In genomic region chr5:60379907-60380306, GRCh38 we compare ENCODE assay signal across 18 cellular contexts.
"Had no signal": no experiment of that assay in that cellular context is flagged by ENCODE, and none has a peak within 500 bp of the region (broad histone marks: within the 10 kb centered on the region; RNA-seq: fewer than 3 reads in every experiment).

No MANE protein-coding gene starts in this region.

- DNase-seq: activated CD4-positive, alpha-beta T cell treated with anti-CD3 and anti-CD28 coated beads, Interleukin-2, amount 10 ng/mL, durations not matched to agents 7 days and 5 days; activated CD8-positive, alpha-beta T cell treated with anti-CD3 and anti-CD28 coated beads, Interleukin-2, amount 10 ng/mL, durations not matched to agents 7 days and 5 days; activated naive CD4-positive, alpha-beta T cell treated with anti-CD3 and anti-CD28 coated beads for 36 hours; activated T-cell treated with anti-CD3 and anti-CD28 coated beads, Interleukin-2, amount 50 U/mL, for 4 hours; central memory CD4-positive, alpha-beta T cell; colonic mucosa; foreskin melanocyte; hypothalamus; midbrain; nephron progenitor cell; nucleus accumbens; sigmoid colon; stimulated activated CD4-positive, alpha-beta T cell treated with anti-CD3 and anti-CD28 coated beads, Interleukin-4, amount 100 ng/mL, for 24 hours; testis; upper lobe of left lung had no signal

- H3K36me3 Mint-ChIP-seq: brain; stimulated activated effector memory CD8-positive, alpha-beta T cell treated with anti-CD3 and anti-CD28 coated beads, Interleukin-12 subunit alpha, Interleukin-12 subunit beta, amount 100 ng/mL, for 72 hours had no signal

- H3K4me3 Mint-ChIP-seq: activated CD4-positive, alpha-beta T cell treated with anti-CD3 and anti-CD28 coated beads, Interleukin-2, amount 10 ng/mL, durations not matched to agents 7 days and 5 days; activated CD8-positive, alpha-beta T cell treated with anti-CD3 and anti-CD28 coated beads, Interleukin-2, amount 10 ng/mL, durations not matched to agents 7 days and 5 days; activated naive CD4-positive, alpha-beta T cell treated with anti-CD3 and anti-CD28 coated beads for 36 hours; activated T-cell treated with anti-CD3 and anti-CD28 coated beads, Interleukin-2, amount 50 U/mL, for 4 hours; brain; nephron progenitor cell; stimulated activated effector memory CD8-positive, alpha-beta T cell treated with anti-CD3 and anti-CD28 coated beads, Interleukin-12 subunit alpha, Interleukin-12 subunit beta, amount 100 ng/mL, for 72 hours had no signal

- H3K27ac Mint-ChIP-seq: activated CD4-positive, alpha-beta T cell treated with anti-CD3 and anti-CD28 coated beads, Interleukin-2, amount 10 ng/mL, durations not matched to agents 7 days and 5 days; activated CD8-positive, alpha-beta T cell treated with anti-CD3 and anti-CD28 coated beads, Interleukin-2, amount 10 ng/mL, durations not matched to agents 7 days and 5 days; activated naive CD4-positive, alpha-beta T cell treated with anti-CD3 and anti-CD28 coated beads for 36 hours; brain; nephron progenitor cell; stimulated activated effector memory CD8-positive, alpha-beta T cell treated with anti-CD3 and anti-CD28 coated beads, Interleukin-12 subunit alpha, Interleukin-12 subunit beta, amount 100 ng/mL, for 72 hours had no signal

- H3K4me1 Mint-ChIP-seq: activated CD4-positive, alpha-beta T cell treated with anti-CD3 and anti-CD28 coated beads, Interleukin-2, amount 10 ng/mL, durations not matched to agents 7 days and 5 days; nephron progenitor cell; stimulated activated effector memory CD8-positive, alpha-beta T cell treated with anti-CD3 and anti-CD28 coated beads, Interleukin-12 subunit alpha, Interleukin-12 subunit beta, amount 100 ng/mL, for 72 hours had no signal

- H3K9me3 Mint-ChIP-seq: activated CD4-positive, alpha-beta T cell treated with anti-CD3 and anti-CD28 coated beads, Interleukin-2, amount 10 ng/mL, durations not matched to agents 7 days and 5 days; activated naive CD4-positive, alpha-beta T cell treated with anti-CD3 and anti-CD28 coated beads for 36 hours; brain; nephron progenitor cell had no signal

- ATAC-seq: activated CD4-positive, CD25-positive, alpha-beta regulatory T cell treated with anti-CD3 and anti-CD28 coated beads, Interleukin-2, amount 50 U/mL, for 24 hours; activated CD8-positive, alpha-beta T cell treated with anti-CD3 and anti-CD28 coated beads, Interleukin-2, amount 10 ng/mL, durations not matched to agents 7 days and 5 days; activated T-cell treated with anti-CD3 and anti-CD28 coated beads, Interleukin-2, amount 50 U/mL, for 4 hours; stimulated activated effector memory CD8-positive, alpha-beta T cell treated with anti-CD3 and anti-CD28 coated beads, Interleukin-12 subunit alpha, Interleukin-12 subunit beta, amount 100 ng/mL, for 72 hours had no signal
